1 cellular context compared by ENCODE assay signal in the genomic region with DNA sequence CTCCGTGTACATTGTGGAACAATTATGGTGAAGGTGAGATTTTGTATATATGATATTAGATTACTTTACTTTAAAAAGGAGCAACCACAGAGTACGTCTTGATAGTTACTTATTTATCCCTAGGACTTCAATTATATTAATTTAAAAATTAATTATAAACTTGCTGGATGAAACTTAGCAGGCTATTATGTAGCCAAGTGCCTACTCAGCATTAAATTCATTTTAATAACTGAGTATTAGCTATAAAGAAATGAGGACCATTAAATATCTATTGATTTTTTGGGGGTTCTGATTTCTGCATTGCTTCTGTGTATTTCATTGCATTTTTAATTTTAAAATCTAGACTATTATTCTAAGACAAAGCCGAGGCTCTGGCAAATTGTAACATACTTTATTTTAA.
TF ChIP-seq lines count a peak whose summit lies in the region.

No MANE protein-coding gene starts in this region.

TF ChIP-seq in HepG2, 621 proteins besides CTCF, POLR2A, EP300 and RAD21 (continued from another document):
- TF ChIP-seq CHD4 (IDR thresholded peaks at IDR 0.05; ENCODE audit: borderline replicate concordance, low read length) (no peak), MAFF (IDR thresholded peaks at IDR 0.05; ENCODE audit: low read depth, low read length) (peak; percentile 61)
TF ChIP-seq in HepG2: peak in this region for 2.
